ENCODE assay signal across 8 cellular contexts in the genomic region with DNA sequence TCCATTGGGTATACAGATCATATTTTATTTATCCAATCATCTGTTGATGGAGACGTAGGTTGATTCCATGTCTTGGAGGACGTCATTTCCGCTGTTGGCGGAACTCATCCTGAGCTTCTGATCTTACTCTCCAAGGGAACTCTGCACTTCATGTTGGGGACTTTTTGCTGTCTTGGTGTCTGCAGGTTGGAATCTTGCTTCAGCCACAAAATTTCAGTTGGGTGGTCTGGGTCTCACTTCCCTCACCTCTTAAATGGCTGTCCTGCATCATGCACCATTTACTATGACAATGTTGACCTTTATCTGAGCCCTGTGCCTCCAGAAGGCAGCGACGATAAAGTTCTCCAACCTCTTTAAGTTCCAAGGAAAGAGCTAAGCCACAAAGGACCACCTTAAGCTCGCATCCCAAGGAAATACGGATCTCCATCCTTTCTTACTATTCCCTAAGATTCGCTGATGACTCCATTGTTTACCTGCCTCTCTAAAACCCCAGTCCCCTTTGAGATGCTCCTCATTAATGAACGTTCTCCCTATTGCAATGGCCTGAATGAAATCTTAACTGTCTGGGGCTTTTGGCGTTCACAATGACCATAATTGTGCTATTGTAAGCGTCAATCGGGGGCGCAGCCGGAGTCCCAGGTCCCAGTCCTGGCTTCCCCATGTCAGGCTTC. TPM values are rescaled to one million over a fixed set of nuclear protein-coding genes. Genes with fewer than 3 reads are reported as not detected.
DNase-seq lines count a peak whose midpoint lies in the region; ATAC-seq and TF ChIP-seq lines count a peak whose summit lies in the region.

No MANE protein-coding gene starts in this region.

- peaks cover 5% of the 10 kb centered on the region for H3K4me1 Mint-ChIP-seq in activated CD8-positive, alpha-beta memory T cell treated with anti-CD3 and anti-CD28 coated beads, Interleukin-2, amount 10 ng/mL, durations not matched to agents 7 days and 5 days

- H3K27ac ChIP-seq in OCI-LY3 (ENCODE audit: low read length) (peak overlapping the region; percentile 80), gastroesophageal sphincter (peak overlapping the region in 3 of 4 donors; percentile 49 to 85 (median 74)), tibial artery (peak overlapping the region; percentile 48 to 60)

- H3K4me3 Mint-ChIP-seq in activated CD8-positive, alpha-beta memory T cell treated with anti-CD3 and anti-CD28 coated beads, Interleukin-2, amount 10 ng/mL, durations not matched to agents 7 days and 5 days: no peak overlapping the region

- peak; percentile 35 for DNase-seq in activated CD8-positive, alpha-beta memory T cell treated with anti-CD3 and anti-CD28 coated beads for 24 hours
- no peak for DNase-seq in activated CD8-positive, alpha-beta memory T cell treated with anti-CD3 and anti-CD28 coated beads, Interleukin-2, amount 10 ng/mL, durations not matched to agents 7 days and 5 days
- DNase-seq in tibial artery (no peak), A172 (ENCODE audit: low spot score) (no peak), NCI-H1105 (lab: John Stamatoyannopoulos, UW) (no peak)

- intact Hi-C loops in tibial artery (cut with DNase I; ENCODE audit: low total_unique reads): loop anchor here (5.0 to 10.0 kb wide), 2 partner anchors 192 to 344 kb away; a partner anchor contains a TSS

- peak overlapping the region; percentile 81 for H3K4me2 ChIP-seq in OCI-LY3 (ENCODE audit: low read length)

- no peak overlapping the region for H3K27ac Mint-ChIP-seq in activated CD8-positive, alpha-beta memory T cell treated with anti-CD3 and anti-CD28 coated beads, Interleukin-2, amount 10 ng/mL, durations not matched to agents 7 days and 5 days

- TF ChIP-seq CTCF in OCI-LY3 (IDR thresholded peaks at IDR 0.05; ENCODE audit: low read depth, low read length): no peak
- no peak for TF ChIP-seq CTCF in gastroesophageal sphincter (IDR thresholded peaks at IDR 0.05)
- TF ChIP-seq CTCF in tibial artery (IDR thresholded peaks at IDR 0.05): no peak

- CTCF ChIA-PET in activated CD8-positive, alpha-beta memory T cell treated with anti-CD3 and anti-CD28 coated beads, Interleukin-2, amount 10 ng/mL, durations not matched to agents 7 days and 5 days (lab: Charles Lee): interaction anchor here (0.6 to 2.0 kb wide), 15 partner anchors 9 to 444 kb away, joined by 3 to 8 read pairs (median 3); a partner anchor contains a TSS

- H3K36me3 ChIP-seq in OCI-LY3 (replicated peaks; ENCODE audit: low read depth, low read length): no peaks in the 10 kb centered on the region
- H3K36me3 ChIP-seq in gastroesophageal sphincter: no peaks in the 10 kb centered on the region
- no peaks in the 10 kb centered on the region for H3K36me3 ChIP-seq in tibial artery

- peaks cover 24% of the 10 kb centered on the region for H3K27me3 Mint-ChIP-seq in activated CD8-positive, alpha-beta memory T cell treated with anti-CD3 and anti-CD28 coated beads, Interleukin-2, amount 10 ng/mL, durations not matched to agents 7 days and 5 days

- H3K4me3 ChIP-seq in OCI-LY3 (ENCODE audit: low read length): peak overlapping the region; percentile 80
- H3K4me3 ChIP-seq in gastroesophageal sphincter: peak overlapping the region; percentile 8 to 50
- peak overlapping the region; percentile 40 to 48 for H3K4me3 ChIP-seq in tibial artery

- no peak for TF ChIP-seq POLR2A in gastroesophageal sphincter (IDR thresholded peaks at IDR 0.05)

- H3K9ac ChIP-seq in OCI-LY3 (ENCODE audit: low read length): peak overlapping the region; percentile 64

- H3K9me3 Mint-ChIP-seq in activated CD8-positive, alpha-beta memory T cell treated with anti-CD3 and anti-CD28 coated beads, Interleukin-2, amount 10 ng/mL, durations not matched to agents 7 days and 5 days (ENCODE audit: low read depth): no peaks in the 10 kb centered on the region

- no peaks in the 10 kb centered on the region for H4K20me1 ChIP-seq in OCI-LY3 (ENCODE audit: insufficient read depth, low read length)

- no peaks in the 10 kb centered on the region for H3K36me3 Mint-ChIP-seq in activated CD8-positive, alpha-beta memory T cell treated with anti-CD3 and anti-CD28 coated beads, Interleukin-2, amount 10 ng/mL, durations not matched to agents 7 days and 5 days

- H3K27me3 ChIP-seq in OCI-LY3 (ENCODE audit: low read depth, low read length): peaks cover 14% of the 10 kb centered on the region
- no peaks in the 10 kb centered on the region for H3K27me3 ChIP-seq in gastroesophageal sphincter
- H3K27me3 ChIP-seq in tibial artery: no peaks in the 10 kb centered on the region

- H3K79me2 ChIP-seq in OCI-LY3 (ENCODE audit: low read length): no peaks in the 10 kb centered on the region

- ATAC-seq in activated CD8-positive, alpha-beta memory T cell treated with anti-CD3 and anti-CD28 coated beads, Interleukin-2, amount 10 ng/mL, durations not matched to agents 7 days and 5 days: no peak
- ATAC-seq in gastroesophageal sphincter (no peak), GM21367 (IDR thresholded peaks at IDR 0.05; ENCODE audit: unreplicated experiment) (no peak)

- 73 to 78% methylated on average over 6 to 11 of the region's 15 CpGs for WGBS in gastroesophageal sphincter (ENCODE audit: low coverage in 1 of 2), 2 donors

- peak overlapping the region; percentile 79 for H2AFZ ChIP-seq in OCI-LY3 (ENCODE audit: low read depth, low read length)

- no peaks in the 10 kb centered on the region for H3K9me3 ChIP-seq in OCI-LY3 (ENCODE audit: insufficient read depth, low read length)
- H3K9me3 ChIP-seq in gastroesophageal sphincter: no peaks in the 10 kb centered on the region
- H3K9me3 ChIP-seq in tibial artery: no peaks in the 10 kb centered on the region

- H3K4me1 ChIP-seq in OCI-LY3 (ENCODE audit: low read length): peaks cover 23% of the 10 kb centered on the region
- peaks cover 0 to 17% (median 6%) of the 10 kb centered on the region in 3 donors for H3K4me1 ChIP-seq in gastroesophageal sphincter
- H3K4me1 ChIP-seq in tibial artery: peaks cover 0 to 15% (median 11%) of the 10 kb centered on the region in 4 donors

- no peak for TF ChIP-seq EP300 in gastroesophageal sphincter (IDR thresholded peaks at IDR 0.05)

RNA-seq across cellular contexts. Expression of a gene that starts 23.1 kb away (rescaled TPM):
- total RNA-seq in activated CD8-positive, alpha-beta memory T cell treated with anti-CD3 and anti-CD28 coated beads, Interleukin-2, amount 10 ng/mL, durations not matched to agents 7 days and 5 days: not detected
- total RNA-seq in gastroesophageal sphincter: not detected
- total RNA-seq in A172 (2014; rRNA removed; shearing (Covaris generic)): not detected in 2 replicates

RNA-seq across cellular contexts. Expression of a gene that starts 37.6 kb away (rescaled TPM):
- under 1 TPM; 0.19 to 0.23 TPM for total RNA-seq in activated CD8-positive, alpha-beta memory T cell treated with anti-CD3 and anti-CD28 coated beads, Interleukin-2, amount 10 ng/mL, durations not matched to agents 7 days and 5 days
- 1 to 10 TPM in 2 of 4 donors, under 1 TPM in 2; 0.46 to 2.2 (median 0.87) TPM for total RNA-seq in gastroesophageal sphincter
- total RNA-seq in A172 (2014; rRNA removed; shearing (Covaris generic)): not detected in 2 replicates

Comparison
In these comparisons a context has a peak if more than half of its experiments do, and no peak if none do; other contexts are left out.
1. H3K4me3 ChIP-seq: peak in every context shown above with its lines; median percentile 80 in OCI-LY3; 44 in tibial artery; 29 in gastroesophageal sphincter.